24 cellular contexts compared by ENCODE assay signal in genomic region chr3:23041918-23042696, GRCh38.
A peak's percentile ranks its signal among the peaks of the same experiment; 100 is the strongest.
DNase-seq lines count a peak whose midpoint lies in the region; ATAC-seq, FAIRE-seq and TF ChIP-seq lines count a peak whose summit lies in the region.
"Had no signal": no experiment of that assay in that cellular context is flagged by ENCODE, and none has a peak within 500 bp of the region (broad histone marks: within the 10 kb centered on the region; RNA-seq: fewer than 3 reads in every experiment).

No MANE protein-coding gene starts in this region.

- TF ChIP-seq CTCF in MCF 10A (IDR thresholded peaks at IDR 0.05; ENCODE audit: unreplicated experiment), result no peak
- TF ChIP-seq CTCF in breast epithelium (IDR thresholded peaks at IDR 0.05), result no peak
- no peak for TF ChIP-seq CTCF in bronchial epithelial cell (IDR thresholded peaks at IDR 0.05; ENCODE audit: insufficient read depth, low read length, severe bottlenecking)
- TF ChIP-seq CTCF in upper lobe of right lung (IDR thresholded peaks at IDR 0.05), result no peak

- POLR2A ChIA-PET in MCF 10A (lab: Yijun Ruan, JAX), result no interaction called here

- no peak overlapping the region for H3K4me3 ChIP-seq in breast epithelium
- no peak overlapping the region for H3K4me3 ChIP-seq in bronchial epithelial cell (ENCODE audit: low read depth, low read length)
- H3K4me3 ChIP-seq in upper lobe of right lung, result no peak overlapping the region
- H3K4me3 ChIP-seq: testis had no signal

- H3K4me1 ChIP-seq in breast epithelium, result no peaks in the 10 kb centered on the region
- H3K4me1 ChIP-seq in upper lobe of right lung, result peaks cover 31% of the 10 kb centered on the region

- BruUV-seq in MCF 10A (replicated peaks; lab: Mats Ljungman, UMichigan), result no TSS peak

- FAIRE-seq in bronchial epithelial cell (lab: Jason Lieb, UNC) (peak; percentile 18), frontal cortex (lab: Jason Lieb, UNC) (no peak)
- FAIRE-seq: HTR-8/SVneo had no signal

- H3K36me3 ChIP-seq in breast epithelium, result no peaks in the 10 kb centered on the region
- no peaks in the 10 kb centered on the region for H3K36me3 ChIP-seq in bronchial epithelial cell (ENCODE audit: control insufficient read depth, insufficient read depth, low read length)
- no peaks in the 10 kb centered on the region for H3K36me3 ChIP-seq in upper lobe of right lung

- H3K9me3 ChIP-seq in breast epithelium (peaks cover 0 to 4% of the 10 kb centered on the region in 2 donors), upper lobe of right lung (no peaks in the 10 kb centered on the region)
- H3K9me3 ChIP-seq: testis had no signal

- H3K27me3 ChIP-seq in breast epithelium (no peaks in the 10 kb centered on the region), bronchial epithelial cell (ENCODE audit: control insufficient read depth, insufficient read depth, low read length) (no peaks in the 10 kb centered on the region), upper lobe of right lung (no peaks in the 10 kb centered on the region)
- H3K27me3 ChIP-seq: testis had no signal

- H3K27ac ChIP-seq in breast epithelium, result peak overlapping the region in 1 of 2 donors; percentile 38
- H3K27ac ChIP-seq in upper lobe of right lung, result peak overlapping the region; percentile 9
- H3K27ac ChIP-seq: 22Rv1 had no signal

- no peak overlapping the region for H3K27ac Mint-ChIP-seq in MCF 10A (ENCODE audit: low read depth, unreplicated experiment)
- H3K27ac Mint-ChIP-seq: activated T-helper 2 cell treated with anti-CD3 and anti-CD28 coated beads, Interferon-gamma antibody, Interleukin-2, Interleukin-4, amounts not matched to agents 10 μg/mL and 5 μg/mL and 100 μg/mL, durations not matched to agents 14 hours and 24 hours and 36 hours; CD14-positive monocyte; nephron progenitor cell; WTC11 had no signal

- no peaks in the 10 kb centered on the region for H3K36me3 Mint-ChIP-seq in MCF 10A (ENCODE audit: insufficient read depth, unreplicated experiment)
- H3K36me3 Mint-ChIP-seq: CD14-positive monocyte had no signal

- intact Hi-C loops in MCF 10A (cut with micrococcal nuclease) (no loop called here), breast epithelium (cut with DNase I; ENCODE audit: low total_unique reads) (no loop called here), upper lobe of right lung (cut with DNase I) (no loop called here)

- TF ChIP-seq POLR2A in breast epithelium (IDR thresholded peaks at IDR 0.05), result no peak

- CTCF ChIA-PET in MCF 10A (lab: Yijun Ruan, JAX), result interaction anchor here (0.6 kb wide), 1 partner anchor 755 kb away, joined by 4 read pairs; no protein-coding TSS in a partner anchor

- H3K27me3 Mint-ChIP-seq in MCF 10A (ENCODE audit: insufficient read depth, unreplicated experiment), result peaks cover 4% of the 10 kb centered on the region

- peaks cover 19% of the 10 kb centered on the region for H3K9me3 Mint-ChIP-seq in MCF 10A (ENCODE audit: unreplicated experiment)

- no peak overlapping the region for H3K4me3 Mint-ChIP-seq in MCF 10A (ENCODE audit: unreplicated experiment)
- H3K4me3 Mint-ChIP-seq: CD14-positive monocyte, nephron progenitor cell, WTC11 had no signal

- DNase-seq in MCF 10A (ENCODE audit: unreplicated experiment), result peak; percentile 37
- no peak for DNase-seq in breast epithelium (ENCODE audit: low spot score in 2 of 2)
- peak; percentile 65 for DNase-seq in bronchial epithelial cell (ENCODE audit: low read depth)
- peak; percentile 67 for DNase-seq in iris pigment epithelial cell (ENCODE audit: low read depth)
- no peak for DNase-seq in upper lobe of right lung
- no peak for DNase-seq in frontal cortex (ENCODE audit: low spot score in 2 of 2)
- DNase-seq in activated gamma-delta T cell treated with Interleukin-2 at 50 U/mL for 16 hours, result no peak
- DNase-seq: activated CD8-positive, alpha-beta memory T cell treated with anti-CD3 and anti-CD28 coated beads for 24 hours; DMS79 treated with DMSO at 0.1 percent for 48 hours; MM.1S; NCI-H187; NCI-H526 treated with DMSO at 0.1 percent for 48 hours; nephron progenitor cell; stimulated activated CD4-positive, alpha-beta T cell treated with anti-CD3 and anti-CD28 coated beads, Interleukin-1b, Interleukin-23, amount 100 ng/mL, for 48 hours; T-helper 1 cell; testis had no signal

- peaks cover 21% of the 10 kb centered on the region for H3K4me1 Mint-ChIP-seq in MCF 10A (ENCODE audit: insufficient read depth, unreplicated experiment)
- H3K4me1 Mint-ChIP-seq: CD14-positive monocyte, nephron progenitor cell had no signal

- peak; percentile 61 for ATAC-seq in upper lobe of right lung
- ATAC-seq in HG02798 (IDR thresholded peaks at IDR 0.05; ENCODE audit: poor library complexity, unreplicated experiment), result no peak
- ATAC-seq: esophagus mucosa, Panc1, WTC11 had no signal

Comparison
In these comparisons a context has a peak if more than half of its experiments do, and no peak if none do; other contexts are left out.
1. DNase-seq: peak in MCF 10A (single experiment), bronchial epithelial cell (single experiment) and iris pigment epithelial cell (single experiment); none in breast epithelium (0 of 2), upper lobe of right lung (single experiment), frontal cortex (0 of 2) and activated gamma-delta T cell treated with Interleukin-2 at 50 U/mL for 16 hours (single experiment).